9 cellular contexts compared by ENCODE assay signal in genomic region chr3:71504250-71505036, GRCh38.
DNase-seq lines count a peak whose midpoint lies in the region; TF ChIP-seq lines count a peak whose summit lies in the region.
"Had no signal": no experiment of that assay in that cellular context is flagged by ENCODE, and none has a peak within 500 bp of the region (broad histone marks: within the 10 kb centered on the region; RNA-seq: fewer than 3 reads in every experiment).

No MANE protein-coding gene starts in this region.

- H3K36me3 Mint-ChIP-seq in activated CD4-positive, alpha-beta T cell treated with anti-CD3 and anti-CD28 coated beads, Interleukin-2, amount 10 ng/mL, durations not matched to agents 24 days and 14 days (ENCODE audit: low read depth), result peaks cover 3% of the 10 kb centered on the region

- no peaks in the 10 kb centered on the region for H3K36me3 ChIP-seq in H7 (replicated peaks; ENCODE audit: control insufficient read depth, insufficient read depth, low read length)

- H3K27ac Mint-ChIP-seq in activated CD4-positive, alpha-beta T cell treated with anti-CD3 and anti-CD28 coated beads, Interleukin-2, amount 10 ng/mL, durations not matched to agents 24 days and 14 days, result peak overlapping the region; percentile 1

- intact Hi-C loops in activated CD4-positive, alpha-beta T cell treated with anti-CD3 and anti-CD28 coated beads, Interleukin-2, amount 10 ng/mL, durations not matched to agents 24 days and 14 days (cut with micrococcal nuclease), result no loop called here

- H3K27me3 ChIP-seq in H7 (ENCODE audit: control insufficient read depth, insufficient read depth, low read length), result no peaks in the 10 kb centered on the region

- peak overlapping the region; percentile 28 for H3K4me3 ChIP-seq in fibroblast of pulmonary artery (replicated peaks; ENCODE audit: low read depth, low read length)
- H3K4me3 ChIP-seq in H7 (ENCODE audit: insufficient read depth, low read depth, low read length), result no peak overlapping the region

- peaks cover 19% of the 10 kb centered on the region for H3K27me3 Mint-ChIP-seq in activated CD4-positive, alpha-beta T cell treated with anti-CD3 and anti-CD28 coated beads, Interleukin-2, amount 10 ng/mL, durations not matched to agents 24 days and 14 days

- H3K4me1 Mint-ChIP-seq in activated CD4-positive, alpha-beta T cell treated with anti-CD3 and anti-CD28 coated beads, Interleukin-2, amount 10 ng/mL, durations not matched to agents 24 days and 14 days, result peaks cover 32% of the 10 kb centered on the region

- H3K9me3 Mint-ChIP-seq in activated CD4-positive, alpha-beta T cell treated with anti-CD3 and anti-CD28 coated beads, Interleukin-2, amount 10 ng/mL, durations not matched to agents 24 days and 14 days, result peaks cover 4% of the 10 kb centered on the region

- DNase-seq in NOMO-1 treated with DMSO at 0.1 percent for 48 hours (lab: John Stamatoyannopoulos, UW; ENCODE audit: unreplicated experiment), result peak; percentile 21
- no peak for DNase-seq in NOMO-1 treated with dmso at 0.1 percent for 144 hours (lab: John Stamatoyannopoulos, UW; ENCODE audit: unreplicated experiment)
- DNase-seq in activated CD4-positive, alpha-beta T cell treated with anti-CD3 and anti-CD28 coated beads, Interleukin-2, amount 10 ng/mL, durations not matched to agents 24 days and 14 days, result no peak
- DNase-seq in fibroblast of pulmonary artery (ENCODE audit: low read depth), result peak; percentile 88
- peak; percentile 24 to 48 for DNase-seq in stimulated activated CD8-positive, alpha-beta memory T cell treated with anti-CD3 and anti-CD28 coated beads, Interleukin-7, amount 100 ng/mL, for 4 hours (ENCODE audit: low read depth in 2 of 2)
- no peak for DNase-seq in H7
- no peak for DNase-seq in middle frontal gyrus (ENCODE audit: extremely low spot score, low spot score)
- DNase-seq in NCI-H69 (lab: John Stamatoyannopoulos, UW), result no peak
- DNase-seq: NCI-H2081 treated with DMSO at 0.1 percent for 48 hours had no signal

- no peak overlapping the region for H3K4me3 Mint-ChIP-seq in activated CD4-positive, alpha-beta T cell treated with anti-CD3 and anti-CD28 coated beads, Interleukin-2, amount 10 ng/mL, durations not matched to agents 24 days and 14 days

- no peak for TF ChIP-seq CTCF in fibroblast of pulmonary artery (IDR thresholded peaks at IDR 0.05; ENCODE audit: low read length, missing control alignments)

Comparison
In these comparisons a context has a peak if more than half of its experiments do, and no peak if none do; other contexts are left out.
1. DNase-seq: peak in NOMO-1 treated with DMSO at 0.1 percent for 48 hours (single experiment), fibroblast of pulmonary artery (single experiment) and stimulated activated CD8-positive, alpha-beta memory T cell treated with anti-CD3 and anti-CD28 coated beads, Interleukin-7, amount 100 ng/mL, for 4 hours (2 of 2); none in NOMO-1 treated with dmso at 0.1 percent for 144 hours (single experiment), activated CD4-positive, alpha-beta T cell treated with anti-CD3 and anti-CD28 coated beads, Interleukin-2, amount 10 ng/mL, durations not matched to agents 24 days and 14 days (single experiment), H7 (single experiment), middle frontal gyrus (single experiment) and NCI-H69 (single experiment).